Comparison of ENCODE assay signal across 11 cellular contexts in genomic region chr2:80303825-80304521, GRCh38. TPM values are rescaled to one million over a fixed set of nuclear protein-coding genes. Genes with fewer than 3 reads are reported as not detected.
A peak's percentile ranks its signal among the peaks of the same experiment; 100 is the strongest.
DNase-seq lines count a peak whose midpoint lies in the region; ATAC-seq, FAIRE-seq and TF ChIP-seq lines count a peak whose summit lies in the region.
"Had no signal": no experiment of that assay in that cellular context is flagged by ENCODE, and none has a peak within 500 bp of the region (broad histone marks: within the 10 kb centered on the region; RNA-seq: fewer than 3 reads in every experiment).

No MANE protein-coding gene starts in this region.

- H3K27me3 Mint-ChIP-seq in CD4-positive, alpha-beta T cell: peaks cover 55% of the 10 kb centered on the region

- H3K36me3 Mint-ChIP-seq in CD4-positive, alpha-beta T cell (ENCODE audit: low read depth): no peaks in the 10 kb centered on the region

- ATAC-seq in HG03342 (IDR thresholded peaks at IDR 0.05; ENCODE audit: unreplicated experiment): no peak
- ATAC-seq in CD4-positive, alpha-beta T cell (ENCODE audit: poor library complexity): no peak
- ATAC-seq: sciatic nerve had no signal

- H3K36me3 ChIP-seq in brain microvascular endothelial cell (replicated peaks): no peaks in the 10 kb centered on the region
- H3K36me3 ChIP-seq in kidney (ENCODE audit: control insufficient read depth in 1 of 2, insufficient read depth in 2 of 2, low read length in 2 of 2): no peaks in the 10 kb centered on the region
- no peaks in the 10 kb centered on the region for H3K36me3 ChIP-seq in subcutaneous abdominal adipose tissue (ENCODE audit: control insufficient read depth in 5 of 5, insufficient read depth in 5 of 5, low read length in 5 of 5)

- peaks cover 2% of the 10 kb centered on the region for H3K9me3 Mint-ChIP-seq in CD4-positive, alpha-beta T cell

- DNase-seq in DMS 273 (lab: John Stamatoyannopoulos, UW; ENCODE audit: unreplicated experiment) (peak; percentile 45), DMS 273 treated with DMSO at 0.1 percent for 48 hours (lab: John Stamatoyannopoulos, UW) (no peak), brain microvascular endothelial cell (no peak), kidney (peak; percentile 72), NCI-H1694 treated with DMSO at 0.1 percent for 48 hours (lab: John Stamatoyannopoulos, UW) (no peak)
- no peak for DNase-seq in CD4-positive, alpha-beta T cell
- DNase-seq: activated gamma-delta T cell treated with Interleukin-2 at 50 U/mL for 16 hours had no signal

- TF ChIP-seq CTCF in brain microvascular endothelial cell (IDR thresholded peaks at IDR 0.05; ENCODE audit: low read depth, low read length, missing control alignments): no peak
- TF ChIP-seq CTCF in kidney (IDR thresholded peaks at IDR 0.05; ENCODE audit: borderline replicate concordance, extremely low read depth, insufficient read depth): no peak
- TF ChIP-seq CTCF in CD4-positive, alpha-beta T cell (IDR thresholded peaks at IDR 0.05): no peak

- CTCF ChIA-PET in CD4-positive, alpha-beta T cell (lab: Charles Lee): no interaction called here

- intact Hi-C loops in kidney (cut with DNase I): no loop called here
- intact Hi-C loops in CD4-positive, alpha-beta T cell (cut with DNase I, micrococcal nuclease): no loop called here

- POLR2A ChIA-PET in CD4-positive, alpha-beta T cell (lab: Charles Lee): no interaction called here

- H3K4me3 Mint-ChIP-seq in CD4-positive, alpha-beta T cell: no peak overlapping the region

- no peaks in the 10 kb centered on the region for H3K4me1 Mint-ChIP-seq in CD4-positive, alpha-beta T cell (ENCODE audit: low read depth)

- in situ Hi-C loops in brain microvascular endothelial cell (cut with HindIII; ENCODE audit: low pct_ligation_motif_present, low sequenced_read_pairs): no loop called here

- FAIRE-seq in kidney (lab: Jason Lieb, UNC): no peak

- H3K27ac ChIP-seq in brain microvascular endothelial cell (no peak overlapping the region), kidney (ENCODE audit: low read depth in 2 of 2, low read length in 2 of 2) (no peak overlapping the region), subcutaneous abdominal adipose tissue (ENCODE audit: low read depth, low read length) (no peak overlapping the region)
- no peak overlapping the region for H3K27ac ChIP-seq in CD4-positive, alpha-beta T cell (ENCODE audit: low read depth, low read length)
- H3K27ac ChIP-seq: 22Rv1 had no signal

- H3K9me3 ChIP-seq in kidney (ENCODE audit: control insufficient read depth in 1 of 2, low read length in 2 of 2) (no peaks in the 10 kb centered on the region), subcutaneous abdominal adipose tissue (ENCODE audit: control insufficient read depth in 5 of 5, low read length in 5 of 5) (no peaks in the 10 kb centered on the region)
- H3K9me3 ChIP-seq in CD4-positive, alpha-beta T cell (ENCODE audit: control insufficient read depth, low read length): no peaks in the 10 kb centered on the region

- H3K27ac Mint-ChIP-seq in CD4-positive, alpha-beta T cell: no peak overlapping the region

- H3K27me3 ChIP-seq in brain microvascular endothelial cell (replicated peaks) (peaks cover 15% of the 10 kb centered on the region), subcutaneous abdominal adipose tissue (ENCODE audit: control insufficient read depth in 5 of 5, insufficient read depth in 4 of 5, low read length in 5 of 5) (peaks cover 30 to 46% (median 33%) of the 10 kb centered on the region in 5 donors)
- peaks cover 34% of the 10 kb centered on the region for H3K27me3 ChIP-seq in CD4-positive, alpha-beta T cell (ENCODE audit: control insufficient read depth, insufficient read depth, low read length)

- H3K4me1 ChIP-seq in kidney (ENCODE audit: control insufficient read depth in 1 of 2, insufficient read depth in 1 of 2, low read depth in 1 of 2, low read length in 2 of 2): peaks cover 0 to 11% of the 10 kb centered on the region in 2 donors
- H3K4me1 ChIP-seq in subcutaneous abdominal adipose tissue (ENCODE audit: control insufficient read depth in 5 of 5, insufficient read depth in 5 of 5, low read length in 5 of 5): peaks cover 0 to 22% (median 16%) of the 10 kb centered on the region in 5 donors

- H3K9ac ChIP-seq in kidney (ENCODE audit: low read length in 2 of 2) (no peak overlapping the region), subcutaneous abdominal adipose tissue (ENCODE audit: low read length in 5 of 5) (no peak overlapping the region)

- H3K4me3 ChIP-seq in brain microvascular endothelial cell (ENCODE audit: low read depth, low read length) (peak overlapping the region; percentile 35), kidney (ENCODE audit: low read length in 2 of 2) (peak overlapping the region in 1 of 2 donors; percentile 43), subcutaneous abdominal adipose tissue (ENCODE audit: low read depth in 1 of 5, low read length in 5 of 5) (peak overlapping the region; percentile 11 to 51 (median 48))

RNA-seq across cellular contexts. Expression of gene LRRTM1, which starts 0.6 kb away (rescaled TPM):
- 0.09 TPM for total RNA-seq in kidney
- polyA plus RNA-seq in kidney (ENCODE audit: insufficient read depth, low read depth, low replicate concordance): 1.1 TPM
- total RNA-seq in CD4-positive, alpha-beta T cell: not detected

Comparison
In these comparisons a context has a peak if more than half of its experiments do, and no peak if none do; other contexts are left out.
1. DNase-seq: peak in DMS 273 (single experiment) and kidney (single experiment); none in DMS 273 treated with DMSO at 0.1 percent for 48 hours (single experiment), brain microvascular endothelial cell (single experiment), NCI-H1694 treated with DMSO at 0.1 percent for 48 hours (single experiment) and CD4-positive, alpha-beta T cell (0 of 10).